Comparison of ENCODE assay signal across 1 cellular context in genomic region chr5:79613571-79613970, GRCh38.
TF ChIP-seq lines count a peak whose summit lies in the region.

No MANE protein-coding gene starts in this region.

TF ChIP-seq in K562, 482 proteins besides CTCF, POLR2A, EP300 and RAD21 (continued from another document):
- TF ChIP-seq ZBTB11 (CRISPR knock-in tag; IDR thresholded peaks at IDR 0.05): no peak
- TF ChIP-seq GTF2F1 (IDR thresholded peaks at IDR 0.05; ENCODE audit: low read depth, low read length): no peak
- TF ChIP-seq POLR2AphosphoS5 (IDR thresholded peaks at IDR 0.05; ENCODE audit: control insufficient read depth, insufficient read depth, low read depth, low read length): no peak
- TF ChIP-seq RBM22 (IDR thresholded peaks at IDR 0.05; ENCODE audit: low read depth, low read length, poor library complexity, severe bottlenecking): no peak
- no peak for TF ChIP-seq EWSR1 (IDR thresholded peaks at IDR 0.05; ENCODE audit: borderline replicate concordance, low read depth, partially characterized antibody)
- no peak for TF ChIP-seq HMG20A (CRISPR knock-in tag; conservative IDR thresholded peaks at IDR 0.05)
- TF ChIP-seq ZSCAN32 (CRISPR knock-in tag; IDR thresholded peaks at IDR 0.05): no peak
- TF ChIP-seq PYGO2 (tag; IDR thresholded peaks at IDR 0.05): no peak
- TF ChIP-seq NCOA6 (IDR thresholded peaks at IDR 0.05): no peak
